Comparison of ENCODE assay signal across 26 cellular contexts in genomic region chr5:149496166-149496565, GRCh38. TPM values are rescaled to one million over a fixed set of nuclear protein-coding genes. Genes with fewer than 3 reads are reported as not detected.
DNase-seq lines count a peak whose midpoint lies in the region; ATAC-seq, FAIRE-seq and TF ChIP-seq lines count a peak whose summit lies in the region.
"Had no signal": no experiment of that assay in that cellular context is flagged by ENCODE, and none has a peak within 500 bp of the region (broad histone marks: within the 10 kb centered on the region; RNA-seq: fewer than 3 reads in every experiment).

No MANE protein-coding gene starts in this region.

- TF ChIP-seq CTCF in MCF 10A (IDR thresholded peaks at IDR 0.05; ENCODE audit: unreplicated experiment): no peak
- no peak for TF ChIP-seq CTCF in breast epithelium (IDR thresholded peaks at IDR 0.05)
- no peak for TF ChIP-seq CTCF in WTC11 (IDR thresholded peaks at IDR 0.05)
- no peak for TF ChIP-seq CTCF in thoracic aorta (IDR thresholded peaks at IDR 0.05)

- H3K9me3 Mint-ChIP-seq in MCF 10A (ENCODE audit: unreplicated experiment) (no peaks in the 10 kb centered on the region), WTC11 (no peaks in the 10 kb centered on the region)
- H3K9me3 Mint-ChIP-seq: immature natural killer cell, natural killer cell had no signal

- POLR2A ChIA-PET in MCF 10A (lab: Yijun Ruan, JAX) (interaction anchor here (1.2 to 16.0 kb wide), 7 partner anchors 10 to 106 kb away, joined by 4 to 191 read pairs (median 36); partner anchors contain the start of gene CSNK1A1), WTC11 (lab: Charles Lee) (no interaction called here)

- no peak for FAIRE-seq in frontal cortex (lab: Jason Lieb, UNC)
- FAIRE-seq: A549, bronchial epithelial cell had no signal

- H3K36me3 Mint-ChIP-seq in MCF 10A (ENCODE audit: insufficient read depth, unreplicated experiment) (peaks cover 100% of the 10 kb centered on the region), WTC11 (peaks cover 33% of the 10 kb centered on the region)

- H3K4me3 ChIP-seq in breast epithelium (no peak overlapping the region), thoracic aorta (no peak overlapping the region)
- H3K4me3 ChIP-seq: A549, dorsolateral prefrontal cortex, heart right ventricle, uterus had no signal

- CTCF ChIA-PET in MCF 10A (lab: Yijun Ruan, JAX) (interaction anchor here (0.6 to 2.4 kb wide), 7 partner anchors 19 to 787 kb away, joined by 3 to 9 read pairs (median 3); no protein-coding TSS in a partner anchor), WTC11 (lab: Charles Lee) (no interaction called here)

- no peaks in the 10 kb centered on the region for H3K27me3 ChIP-seq in breast epithelium
- H3K27me3 ChIP-seq in thoracic aorta (replicated peaks; ENCODE audit: insufficient read depth): no peaks in the 10 kb centered on the region
- H3K27me3 ChIP-seq: dorsolateral prefrontal cortex, heart right ventricle, uterus had no signal

- BruUV-seq in MCF 10A (replicated peaks; lab: Mats Ljungman, UMichigan): TSS peak; percentile 51

- H3K9me3 ChIP-seq in breast epithelium (no peaks in the 10 kb centered on the region), thoracic aorta (no peaks in the 10 kb centered on the region)
- H3K9me3 ChIP-seq: A549, heart right ventricle, uterus had no signal

- H3K27me3 Mint-ChIP-seq in MCF 10A (ENCODE audit: insufficient read depth, unreplicated experiment) (no peaks in the 10 kb centered on the region), WTC11 (ENCODE audit: low read depth) (no peaks in the 10 kb centered on the region)

- H3K4me1 Mint-ChIP-seq in MCF 10A (ENCODE audit: insufficient read depth, unreplicated experiment) (no peaks in the 10 kb centered on the region), WTC11 (peaks cover 54% of the 10 kb centered on the region)
- H3K4me1 Mint-ChIP-seq: natural killer cell had no signal

- H3K27ac Mint-ChIP-seq in MCF 10A (ENCODE audit: low read depth, unreplicated experiment): no peak overlapping the region
- H3K27ac Mint-ChIP-seq in WTC11: peak overlapping the region; percentile 83

- H3K36me3 ChIP-seq in breast epithelium (peaks cover 5% of the 10 kb centered on the region), thoracic aorta (peaks cover 15% of the 10 kb centered on the region)
- H3K36me3 ChIP-seq: uterus had no signal

- ATAC-seq in WTC11: no peak
- no peak for ATAC-seq in thoracic aorta (ENCODE audit: insufficient number of reproducible peaks, low FRiP score, low read depth)
- ATAC-seq: A549; activated CD4-positive, CD25-positive, alpha-beta regulatory T cell treated with anti-CD3 and anti-CD28 coated beads, Interleukin-2, amount 50 U/mL, for 24 hours; heart right ventricle; natural killer cell had no signal

- DNase-seq in MCF 10A (ENCODE audit: unreplicated experiment) (no peak), breast epithelium (ENCODE audit: low spot score in 2 of 2) (no peak), WTC11 (ENCODE audit: low spot score) (no peak), fibroblast of peridontal ligament (ENCODE audit: extremely low read depth) (peak; percentile 44), thoracic aorta (ENCODE audit: low spot score) (no peak), frontal cortex (ENCODE audit: low spot score in 2 of 2) (no peak), EL (no peak), COLO668 (lab: John Stamatoyannopoulos, UW; ENCODE audit: unreplicated experiment) (no peak)
- DNase-seq: activated CD8-positive, alpha-beta memory T cell treated with anti-CD3 and anti-CD28 coated beads for 24 hours; activated T-cell treated with anti-CD3 and anti-CD28 coated beads, Interleukin-2, amount 50 U/mL, for 48 hours; DMS153; dorsolateral prefrontal cortex; heart right ventricle; immature natural killer cell; natural killer cell; NCI-H1092; NCI-H2029 treated with DMSO at 0.1 percent for 48 hours; NCI-H446; RPMI8226; stimulated activated CD4-positive, alpha-beta T cell treated with anti-CD3 and anti-CD28 coated beads, Interleukin-4, amount 100 ng/mL, for 24 hours; T-helper 9 cell; uterus had no signal

- H3K27ac ChIP-seq in breast epithelium: peak overlapping the region in 1 of 2 donors; percentile 76
- H3K27ac ChIP-seq in thoracic aorta: peak overlapping the region; percentile 39 to 51
- H3K27ac ChIP-seq: A549, C4-2B had no signal

- intact Hi-C loops in MCF 10A (cut with micrococcal nuclease): no loop called here
- intact Hi-C loops in breast epithelium (cut with DNase I; ENCODE audit: low total_unique reads): no loop called here

- TF ChIP-seq POLR2A in breast epithelium (IDR thresholded peaks at IDR 0.05): no peak

- H3K4me1 ChIP-seq in breast epithelium (peaks cover 0 to 14% of the 10 kb centered on the region in 2 donors), thoracic aorta (ENCODE audit: control insufficient read depth in 1 of 2, low read depth in 2 of 2) (peaks cover 8 to 54% of the 10 kb centered on the region in 2 donors)
- H3K4me1 ChIP-seq: uterus had no signal

- H3K4me3 Mint-ChIP-seq in MCF 10A (ENCODE audit: unreplicated experiment): no peak overlapping the region
- H3K4me3 Mint-ChIP-seq in WTC11: no peak overlapping the region
- H3K4me3 Mint-ChIP-seq: immature natural killer cell, natural killer cell had no signal

TF ChIP-seq in WTC11, 78 proteins besides CTCF, POLR2A, EP300 and RAD21:
- TF ChIP-seq PRRX2 (CRISPR knock-in tag; IDR thresholded peaks at IDR 0.05) (no peak), ZNF671 (CRISPR knock-in tag; IDR thresholded peaks at IDR 0.05) (no peak), RELA (CRISPR knock-in tag; IDR thresholded peaks at IDR 0.05; ENCODE audit: borderline replicate concordance) (no peak), ERG (CRISPR knock-in tag; IDR thresholded peaks at IDR 0.05) (no peak)

RNA-seq across cellular contexts. Expression of gene CSNK1A1, which starts 55.1 kb away (rescaled TPM):
- 666 and 744 TPM in 2 replicates for total RNA-seq in MCF 10A (2022)
- total RNA-seq in breast epithelium: 100 to 1,000 TPM; 151 to 350 (median 287) TPM
- total RNA-seq in WTC11 (2021): 265 to 276 TPM (median 269 TPM) in 3 replicates
- 100 to 1,000 TPM; 222 to 262 TPM for total RNA-seq in thoracic aorta
- 353 TPM for total RNA-seq in frontal cortex
